20 cellular contexts compared by ENCODE assay signal in the genomic region with DNA sequence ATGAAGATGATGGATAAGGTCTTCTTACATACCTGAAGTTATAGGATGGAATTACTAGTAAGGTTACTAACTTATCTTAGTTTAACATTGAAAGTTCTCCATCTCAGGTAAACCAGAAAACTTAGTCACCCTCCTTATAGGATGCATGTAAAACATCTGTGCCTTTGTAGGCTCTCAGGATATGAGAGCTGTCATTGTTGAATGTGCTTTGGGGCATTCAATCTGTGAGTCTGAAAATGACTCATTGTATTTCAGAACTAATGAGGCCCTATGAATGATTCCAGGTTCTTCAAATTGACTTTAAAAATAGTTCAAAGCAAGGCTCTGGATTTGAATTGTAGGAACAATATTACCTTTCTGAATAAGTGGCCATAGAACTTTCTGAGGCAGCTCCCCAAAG.
DNase-seq lines count a peak whose midpoint lies in the region; ATAC-seq and TF ChIP-seq lines count a peak whose summit lies in the region.
"Had no signal": no experiment of that assay in that cellular context is flagged by ENCODE, and none has a peak within 500 bp of the region (broad histone marks: within the 10 kb centered on the region; RNA-seq: fewer than 3 reads in every experiment).

No MANE protein-coding gene starts in this region.

- H3K27ac ChIP-seq in ascending aorta, result peak overlapping the region; percentile 21 to 45
- H3K27ac ChIP-seq: body of pancreas, left lung, transverse colon had no signal

- no peaks in the 10 kb centered on the region for H3K9me3 ChIP-seq in ascending aorta
- H3K9me3 ChIP-seq: body of pancreas, left lung, transverse colon had no signal

- H3K27me3 ChIP-seq in ascending aorta, result no peaks in the 10 kb centered on the region
- H3K27me3 ChIP-seq: body of pancreas, left lung, transverse colon had no signal

- intact Hi-C loops in ascending aorta (cut with DNase I), result no loop called here

- TF ChIP-seq CTCF in ascending aorta (IDR thresholded peaks at IDR 0.05), result no peak

- peaks cover 0 to 10% of the 10 kb centered on the region in 2 donors for H3K4me1 ChIP-seq in ascending aorta
- H3K4me1 ChIP-seq: body of pancreas, left lung, transverse colon had no signal

- H3K36me3 ChIP-seq in ascending aorta, result no peaks in the 10 kb centered on the region
- H3K36me3 ChIP-seq: left lung, transverse colon had no signal

- ATAC-seq in GM19043 (IDR thresholded peaks at IDR 0.05; ENCODE audit: low read depth, unreplicated experiment), result peak; percentile 71
- peak; percentile 56 for ATAC-seq in HG03039 (IDR thresholded peaks at IDR 0.05; ENCODE audit: unreplicated experiment)
- no peak for ATAC-seq in HG02840 (IDR thresholded peaks at IDR 0.05; ENCODE audit: low FRiP score, unreplicated experiment)
- ATAC-seq: activated T-helper 17 cell treated with anti-CD3 and anti-CD28 coated beads, Interleukin-2, amount 50 U/mL, for 72 hours; body of pancreas; K562; left lung had no signal

- no peak for DNase-seq in ascending aorta (ENCODE audit: low spot score in 2 of 2)
- no peak for DNase-seq in NCI-H748 (lab: John Stamatoyannopoulos, UW; ENCODE audit: unreplicated experiment)
- no peak for DNase-seq in iPS-NIHi7 (ENCODE audit: extremely low spot score)
- DNase-seq in stimulated activated CD4-positive, alpha-beta T cell treated with anti-CD3 and anti-CD28 coated beads, Interleukin-15, amount 100 ng/mL, for 24 hours, result no peak
- DNase-seq: activated CD4-positive, alpha-beta T cell treated with anti-CD3 and anti-CD28 coated beads, Interleukin-2, amount 50 U/mL, for 1 hour; activated naive CD8-positive, alpha-beta T cell treated with anti-CD3 and anti-CD28 coated beads, Interleukin-2, amount 10 ng/mL, durations not matched to agents 7 days and 5 days; body of pancreas; DND-41; left lung; midbrain; NCI-H187 treated with DMSO at 0.1 percent for 48 hours; SIG-M5; stimulated activated CD4-positive, alpha-beta T cell treated with anti-CD3 and anti-CD28 coated beads, Interleukin-2, amount 100 ng/mL, for 24 hours; stimulated activated naive CD4-positive, alpha-beta T cell treated with Interleukin-2 at 50 U/mL for 16 hours; transverse colon had no signal

- no peak overlapping the region for H3K4me3 ChIP-seq in ascending aorta
- H3K4me3 ChIP-seq: body of pancreas, K562, left lung, transverse colon had no signal
